Comparison of ENCODE assay signal across 17 cellular contexts in the genomic region with DNA sequence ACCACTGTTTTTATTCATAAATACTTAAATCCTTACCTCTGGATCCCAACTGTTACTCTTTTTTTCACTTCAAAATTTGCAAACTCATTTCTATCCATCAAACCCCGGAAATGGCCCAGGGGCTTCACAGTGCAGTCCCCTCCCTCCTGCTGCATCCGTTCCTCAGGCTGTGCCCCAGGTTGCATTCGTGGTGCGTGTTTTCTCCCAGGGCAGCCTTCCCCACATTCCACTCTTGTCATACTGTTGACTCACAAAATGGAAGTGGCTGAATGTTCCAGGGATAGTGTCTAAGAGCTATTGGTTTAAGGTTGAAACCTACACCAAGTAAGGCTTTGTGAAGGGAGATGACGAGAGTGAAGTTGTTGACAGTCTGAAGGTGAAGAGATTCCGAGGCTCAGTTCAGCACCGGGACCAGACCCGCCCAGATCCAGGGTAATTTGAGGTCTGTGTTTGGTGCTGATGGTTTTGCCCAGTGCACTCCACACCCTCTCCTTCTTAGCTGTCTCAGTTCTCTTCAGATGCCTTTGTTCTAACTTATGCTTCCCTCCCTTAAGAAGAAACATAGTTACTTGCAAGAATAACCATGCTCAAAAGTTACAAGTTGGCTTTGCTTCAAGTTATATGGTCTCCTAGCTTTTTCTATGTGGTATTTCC. TPM values are rescaled to one million over a fixed set of nuclear protein-coding genes. Genes with fewer than 3 reads are reported as not detected.
A peak's percentile ranks its signal among the peaks of the same experiment; 100 is the strongest.
DNase-seq lines count a peak whose midpoint lies in the region; ATAC-seq and TF ChIP-seq lines count a peak whose summit lies in the region.
"Had no signal": no experiment of that assay in that cellular context is flagged by ENCODE, and none has a peak within 500 bp of the region (broad histone marks: within the 10 kb centered on the region; RNA-seq: fewer than 3 reads in every experiment).

No MANE protein-coding gene starts in this region.

- H3K9me2 ChIP-seq in Loucy (replicated peaks; ENCODE audit: low read depth, low read length) = no peaks in the 10 kb centered on the region

- peaks cover 32% of the 10 kb centered on the region for H3K4me1 Mint-ChIP-seq in T-helper 1 cell treated with Interleukin-12 subunit alpha and Interleukin-12 subunit beta and Interleukin-4 antibody, amounts not matched to agents 30 μg/mL and 1 μg/mL, for 36 hours (ENCODE audit: low read depth)
- peaks cover 11 to 24% of the 10 kb centered on the region in 2 donors for H3K4me1 Mint-ChIP-seq in effector memory CD8-positive, alpha-beta T cell (ENCODE audit: low read depth in 2 of 2)
- peaks cover 28% of the 10 kb centered on the region for H3K4me1 Mint-ChIP-seq in neural progenitor cell

- H3K4me1 ChIP-seq in Loucy (ENCODE audit: insufficient read depth, low read length, poor library complexity, severe bottlenecking) (peaks cover 65% of the 10 kb centered on the region), neural progenitor cell (peaks cover 4% of the 10 kb centered on the region)

- H3K79me2 ChIP-seq in Loucy (ENCODE audit: insufficient read depth, low read length) = peaks cover 87% of the 10 kb centered on the region
- peaks cover 56% of the 10 kb centered on the region for H3K79me2 ChIP-seq in neural progenitor cell (ENCODE audit: low read depth)

- H3K27me3 ChIP-seq in Loucy (ENCODE audit: insufficient read depth, low read length, poor library complexity, severe bottlenecking) (no peaks in the 10 kb centered on the region), neural progenitor cell (no peaks in the 10 kb centered on the region)
- H3K27me3 ChIP-seq: thyroid gland had no signal

- H4K20me1 ChIP-seq in Loucy (ENCODE audit: insufficient read depth, low read length, poor library complexity, severe bottlenecking) (peaks cover 98% of the 10 kb centered on the region), neural progenitor cell (ENCODE audit: low read depth) (peaks cover 71% of the 10 kb centered on the region)

- H3K9ac ChIP-seq in Loucy (ENCODE audit: low read depth, low read length, poor library complexity, severe bottlenecking) (peak overlapping the region; percentile 35), neural progenitor cell (no peak overlapping the region)

- H2AFZ ChIP-seq in Loucy (ENCODE audit: low read length) = no peak overlapping the region
- H2AFZ ChIP-seq in neural progenitor cell (replicated peaks) = no peak overlapping the region

- H3K27ac ChIP-seq in neural progenitor cell = no peak overlapping the region
- H3K27ac ChIP-seq: 22Rv1, thyroid gland had no signal

- ATAC-seq in effector memory CD8-positive, alpha-beta T cell (replicated peaks) = no peak
- no peak for ATAC-seq in GM21423 (IDR thresholded peaks at IDR 0.05; ENCODE audit: unreplicated experiment)
- ATAC-seq: activated naive CD8-positive, alpha-beta T cell treated with anti-CD3 and anti-CD28 coated beads, Interleukin-2, amount 50 U/mL, for 24 hours; right cardiac atrium had no signal

- peak overlapping the region; percentile 32 for H3K27ac Mint-ChIP-seq in T-helper 1 cell treated with Interleukin-12 subunit alpha and Interleukin-12 subunit beta and Interleukin-4 antibody, amounts not matched to agents 30 μg/mL and 1 μg/mL, for 36 hours
- peak overlapping the region; percentile 4 to 38 for H3K27ac Mint-ChIP-seq in effector memory CD8-positive, alpha-beta T cell
- H3K27ac Mint-ChIP-seq in neural progenitor cell = peak overlapping the region; percentile 70
- H3K27ac Mint-ChIP-seq: activated naive CD8-positive, alpha-beta T cell treated with anti-CD3 and anti-CD28 coated beads, Interleukin-2, amount 50 U/mL, for 24 hours had no signal

- DNase-seq in T-helper 1 cell (no peak), neural progenitor cell (ENCODE audit: low spot score) (no peak), NCI-H82 treated with DMSO at 0.1 percent for 48 hours (lab: John Stamatoyannopoulos, UW; ENCODE audit: unreplicated experiment) (no peak), NCI-H510A (lab: John Stamatoyannopoulos, UW) (no peak)
- DNase-seq in effector memory CD8-positive, alpha-beta T cell = no peak
- DNase-seq: activated naive CD8-positive, alpha-beta T cell treated with anti-CD3 and anti-CD28 coated beads, Interleukin-2, amount 50 U/mL, for 24 hours; caudate nucleus; GDM1; NCI-H1436 treated with DMSO at 0.1 percent for 48 hours; NCI-H69; occipital lobe; right cardiac atrium; thyroid gland had no signal

- H3K4me3 ChIP-seq in Loucy (ENCODE audit: low read length, poor library complexity, severe bottlenecking) (peak overlapping the region; percentile 84), neural progenitor cell (no peak overlapping the region)
- H3K4me3 ChIP-seq: thyroid gland had no signal

- no peaks in the 10 kb centered on the region for H3K9me3 Mint-ChIP-seq in T-helper 1 cell treated with Interleukin-12 subunit alpha and Interleukin-12 subunit beta and Interleukin-4 antibody, amounts not matched to agents 30 μg/mL and 1 μg/mL, for 36 hours
- no peaks in the 10 kb centered on the region for H3K9me3 Mint-ChIP-seq in effector memory CD8-positive, alpha-beta T cell
- no peaks in the 10 kb centered on the region for H3K9me3 Mint-ChIP-seq in neural progenitor cell
- H3K9me3 Mint-ChIP-seq: activated naive CD8-positive, alpha-beta T cell treated with anti-CD3 and anti-CD28 coated beads, Interleukin-2, amount 50 U/mL, for 24 hours had no signal

- H3F3A ChIP-seq in Loucy (ENCODE audit: low read depth) = peaks cover 22% of the 10 kb centered on the region
- peaks cover 7% of the 10 kb centered on the region for H3F3A ChIP-seq in neural progenitor cell (ENCODE audit: low read depth)

- TF ChIP-seq CTCF in Loucy (conservative IDR thresholded peaks at IDR 0.05; ENCODE audit: low read length) (no peak), neural progenitor cell (IDR thresholded peaks at IDR 0.05) (no peak)

- H3K36me3 ChIP-seq in Loucy (ENCODE audit: insufficient read depth, low read length) (peaks cover 95% of the 10 kb centered on the region), neural progenitor cell (peaks cover 37% of the 10 kb centered on the region)

- H3K27me3 Mint-ChIP-seq in T-helper 1 cell treated with Interleukin-12 subunit alpha and Interleukin-12 subunit beta and Interleukin-4 antibody, amounts not matched to agents 30 μg/mL and 1 μg/mL, for 36 hours (ENCODE audit: low read depth) = no peaks in the 10 kb centered on the region
- H3K27me3 Mint-ChIP-seq in effector memory CD8-positive, alpha-beta T cell = no peaks in the 10 kb centered on the region
- peaks cover 2% of the 10 kb centered on the region for H3K27me3 Mint-ChIP-seq in neural progenitor cell (ENCODE audit: insufficient read depth, low read depth)
- H3K27me3 Mint-ChIP-seq: activated naive CD8-positive, alpha-beta T cell treated with anti-CD3 and anti-CD28 coated beads, Interleukin-2, amount 50 U/mL, for 24 hours had no signal

- H3K9me3 ChIP-seq in Loucy (ENCODE audit: insufficient read depth, low read depth, low read length) (no peaks in the 10 kb centered on the region), neural progenitor cell (ENCODE audit: low read depth) (no peaks in the 10 kb centered on the region)
- H3K9me3 ChIP-seq: thyroid gland had no signal

- no peak overlapping the region for H3K4me3 Mint-ChIP-seq in T-helper 1 cell treated with Interleukin-12 subunit alpha and Interleukin-12 subunit beta and Interleukin-4 antibody, amounts not matched to agents 30 μg/mL and 1 μg/mL, for 36 hours
- no peak overlapping the region for H3K4me3 Mint-ChIP-seq in effector memory CD8-positive, alpha-beta T cell
- H3K4me3 Mint-ChIP-seq in neural progenitor cell = no peak overlapping the region
- H3K4me3 Mint-ChIP-seq: activated naive CD8-positive, alpha-beta T cell treated with anti-CD3 and anti-CD28 coated beads, Interleukin-2, amount 50 U/mL, for 24 hours had no signal

- H3K4me2 ChIP-seq in Loucy (ENCODE audit: low read depth, low read length, poor library complexity, severe bottlenecking) (peak overlapping the region; percentile 100), neural progenitor cell (no peak overlapping the region)

- H3K36me3 Mint-ChIP-seq in T-helper 1 cell treated with Interleukin-12 subunit alpha and Interleukin-12 subunit beta and Interleukin-4 antibody, amounts not matched to agents 30 μg/mL and 1 μg/mL, for 36 hours (ENCODE audit: low read depth) = peaks cover 55% of the 10 kb centered on the region
- peaks cover 75% of the 10 kb centered on the region for H3K36me3 Mint-ChIP-seq in effector memory CD8-positive, alpha-beta T cell (ENCODE audit: insufficient read depth)
- H3K36me3 Mint-ChIP-seq in neural progenitor cell = peaks cover 49% of the 10 kb centered on the region

RNA-seq across cellular contexts. Expression of a gene that starts 7.7 kb away (rescaled TPM):
- total RNA-seq in neural progenitor cell (ENCODE audit: low replicate concordance) = 94.3 and 96.2 TPM in 2 replicates
